ENCODE assay signal across 8 cellular contexts in genomic region chr9:36036253-36036779, GRCh38. TPM values are rescaled to one million over a fixed set of nuclear protein-coding genes. Genes with fewer than 3 reads are reported as not detected.
DNase-seq lines count a peak whose midpoint lies in the region; ATAC-seq and TF ChIP-seq lines count a peak whose summit lies in the region.

No MANE protein-coding gene starts in this region.

- peaks cover 28% of the 10 kb centered on the region for H3K4me1 Mint-ChIP-seq in stimulated activated naive CD8-positive, alpha-beta T cell treated with anti-CD3 and anti-CD28 coated beads, Interleukin-15, Interleukin-2, amounts not matched to agents 100 ng/mL and 50 ng/mL, for 24 hours (ENCODE audit: low read depth)

- H3K36me3 Mint-ChIP-seq in stimulated activated naive CD8-positive, alpha-beta T cell treated with anti-CD3 and anti-CD28 coated beads, Interleukin-15, Interleukin-2, amounts not matched to agents 100 ng/mL and 50 ng/mL, for 24 hours (ENCODE audit: low read depth), result no peaks in the 10 kb centered on the region

- TF ChIP-seq POLR2A in vagina (IDR thresholded peaks at IDR 0.05), result no peak

- H3K27ac ChIP-seq in vagina, result peak overlapping the region; percentile 79

- H3K27ac Mint-ChIP-seq in stimulated activated naive CD8-positive, alpha-beta T cell treated with anti-CD3 and anti-CD28 coated beads, Interleukin-15, Interleukin-2, amounts not matched to agents 100 ng/mL and 50 ng/mL, for 24 hours, result no peak overlapping the region

- H3K4me3 Mint-ChIP-seq in stimulated activated naive CD8-positive, alpha-beta T cell treated with anti-CD3 and anti-CD28 coated beads, Interleukin-15, Interleukin-2, amounts not matched to agents 100 ng/mL and 50 ng/mL, for 24 hours, result peak overlapping the region; percentile 95

- H3K4me3 ChIP-seq in cardiac fibroblast (replicated peaks in 1 of 2; ENCODE audit: low read depth in 2 of 2, low read length in 2 of 2) (peak overlapping the region; percentile 19 to 78), mucosa of descending colon (peak overlapping the region; percentile 30), vagina (peak overlapping the region; percentile 60 to 77)

- DNase-seq in stimulated activated naive CD8-positive, alpha-beta T cell treated with anti-CD3 and anti-CD28 coated beads, Interleukin-15, Interleukin-2, amounts not matched to agents 100 U/mL and 50 U/mL, for 24 hours, result no peak
- DNase-seq in cardiac fibroblast (ENCODE audit: low read depth in 2 of 2) (no peak), mucosa of descending colon (no peak), vagina (ENCODE audit: extremely low spot score in 2 of 2) (no peak), SKM-1 (lab: John Stamatoyannopoulos, UW; ENCODE audit: unreplicated experiment) (no peak)

- no peaks in the 10 kb centered on the region for H3K9me3 Mint-ChIP-seq in stimulated activated naive CD8-positive, alpha-beta T cell treated with anti-CD3 and anti-CD28 coated beads, Interleukin-15, Interleukin-2, amounts not matched to agents 100 ng/mL and 50 ng/mL, for 24 hours

- H3K27me3 ChIP-seq in vagina, result no peaks in the 10 kb centered on the region

- H3K36me3 ChIP-seq in mucosa of descending colon (ENCODE audit: low read depth), result no peaks in the 10 kb centered on the region
- H3K36me3 ChIP-seq in vagina, result no peaks in the 10 kb centered on the region

- intact Hi-C loops in mucosa of descending colon (cut with DNase I, micrococcal nuclease) (no loop called here), vagina (cut with DNase I) (no loop called here)

- TF ChIP-seq CTCF in cardiac fibroblast (IDR thresholded peaks at IDR 0.05; ENCODE audit: low read depth, low read length), result no peak
- no peak for TF ChIP-seq CTCF in mucosa of descending colon (IDR thresholded peaks at IDR 0.05)
- no peak for TF ChIP-seq CTCF in vagina (IDR thresholded peaks at IDR 0.05)

- H3K4me1 ChIP-seq in mucosa of descending colon (ENCODE audit: low read depth) (no peaks in the 10 kb centered on the region), vagina (peaks cover 31% of the 10 kb centered on the region)

- H3K9me3 ChIP-seq in mucosa of descending colon (no peaks in the 10 kb centered on the region), vagina (no peaks in the 10 kb centered on the region)

- ATAC-seq in stimulated activated naive CD8-positive, alpha-beta T cell treated with anti-CD3 and anti-CD28 coated beads, Interleukin-15, Interleukin-2, amounts not matched to agents 100 U/mL and 50 U/mL, for 24 hours, result no peak
- ATAC-seq in mucosa of descending colon (no peak), HG03432 (IDR thresholded peaks at IDR 0.05; ENCODE audit: unreplicated experiment) (no peak), HG03442 (IDR thresholded peaks at IDR 0.05; ENCODE audit: unreplicated experiment) (no peak)

- H3K27me3 Mint-ChIP-seq in stimulated activated naive CD8-positive, alpha-beta T cell treated with anti-CD3 and anti-CD28 coated beads, Interleukin-15, Interleukin-2, amounts not matched to agents 100 ng/mL and 50 ng/mL, for 24 hours, result peaks cover 9% of the 10 kb centered on the region

RNA-seq across cellular contexts. Expression of gene RECK, which starts 0.4 kb away (rescaled TPM):
- total RNA-seq in mucosa of descending colon (10 to 100 TPM in 1 of 3 donors, 1 to 10 TPM in 2; 2.1 to 13.0 (median 3.7) TPM), vagina (15.5 TPM)
